In the genomic region with DNA sequence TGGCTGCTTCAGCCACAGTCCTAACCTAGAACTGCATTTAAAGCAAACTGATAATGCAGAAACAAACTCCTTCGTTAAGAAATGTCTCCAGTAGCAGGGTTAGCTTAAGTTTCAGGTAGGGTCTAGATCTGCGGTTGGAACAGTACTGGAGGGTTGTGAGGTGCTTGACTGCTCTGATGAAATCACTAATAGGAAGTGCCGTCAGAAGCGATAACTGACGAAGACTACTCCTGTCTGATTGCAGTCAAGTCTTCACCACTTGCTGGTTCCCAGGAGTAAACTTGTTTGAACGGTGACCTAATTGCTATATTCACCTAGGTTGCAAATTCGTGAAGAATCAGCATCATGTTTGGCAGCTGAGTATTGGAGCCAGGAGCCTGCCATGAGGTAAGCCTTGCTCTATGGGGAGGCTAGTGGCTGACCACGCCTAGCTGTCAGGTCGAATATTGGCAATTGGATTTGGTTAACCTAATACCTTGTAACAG, we compare ENCODE assay signal across 8 cellular contexts. TPM values are rescaled to one million over a fixed set of nuclear protein-coding genes. Genes with fewer than 3 reads are reported as not detected.
DNase-seq lines count a peak whose midpoint lies in the region; ATAC-seq and TF ChIP-seq lines count a peak whose summit lies in the region.

No MANE protein-coding gene starts in this region.

- H3K4me3 Mint-ChIP-seq in activated CD4-positive, alpha-beta T cell treated with anti-CD3 and anti-CD28 coated beads, Interleukin-2, amount 10 ng/mL, durations not matched to agents 7 days and 5 days = peak overlapping the region; percentile 100

- peaks cover 39% of the 10 kb centered on the region for H3F3A ChIP-seq in smooth muscle cell (ENCODE audit: low read depth)

- H3K9me3 ChIP-seq in right cardiac atrium (ENCODE audit: control insufficient read depth, low read length) (no peaks in the 10 kb centered on the region), smooth muscle cell (replicated peaks; ENCODE audit: low read depth) (no peaks in the 10 kb centered on the region)

- H3K27me3 Mint-ChIP-seq in activated CD4-positive, alpha-beta T cell treated with anti-CD3 and anti-CD28 coated beads, Interleukin-2, amount 10 ng/mL, durations not matched to agents 7 days and 5 days = no peaks in the 10 kb centered on the region

- 13% methylated on average over 9 of the region's 9 CpGs for WGBS in right cardiac atrium
- WGBS in smooth muscle cell (ENCODE audit: low lambda C conversion rate) = 4% methylated on average over 9 of the region's 9 CpGs

- POLR2A ChIA-PET in activated CD4-positive, alpha-beta T cell treated with anti-CD3 and anti-CD28 coated beads, Interleukin-2, amount 10 ng/mL, durations not matched to agents 7 days and 5 days (lab: Charles Lee) = interaction anchor here (0.6 kb wide), 1 partner anchor 55 kb away, joined by 4 read pairs; no protein-coding TSS in a partner anchor

- peaks cover 4% of the 10 kb centered on the region for H3K4me1 ChIP-seq in right cardiac atrium (ENCODE audit: control insufficient read depth, insufficient read depth, low read length)
- H3K4me1 ChIP-seq in smooth muscle cell (ENCODE audit: low read depth) = peaks cover 32% of the 10 kb centered on the region

- peak overlapping the region; percentile 99 for H3K27ac Mint-ChIP-seq in activated CD4-positive, alpha-beta T cell treated with anti-CD3 and anti-CD28 coated beads, Interleukin-2, amount 10 ng/mL, durations not matched to agents 7 days and 5 days

- H3K4me1 Mint-ChIP-seq in activated CD4-positive, alpha-beta T cell treated with anti-CD3 and anti-CD28 coated beads, Interleukin-2, amount 10 ng/mL, durations not matched to agents 7 days and 5 days = peaks cover 61% of the 10 kb centered on the region

- peaks cover 31% of the 10 kb centered on the region for H3K79me2 ChIP-seq in smooth muscle cell (ENCODE audit: low read depth)

- intact Hi-C loops in right cardiac atrium (cut with DNase I) = no loop called here

- H3K36me3 ChIP-seq in smooth muscle cell (ENCODE audit: low read depth) = peaks cover 5% of the 10 kb centered on the region

- peak overlapping the region; percentile 77 for H3K4me3 ChIP-seq in right cardiac atrium (ENCODE audit: low read length)
- H3K4me3 ChIP-seq in smooth muscle cell = peak overlapping the region; percentile 61

- no peaks in the 10 kb centered on the region for H3K27me3 ChIP-seq in right cardiac atrium (ENCODE audit: control insufficient read depth, insufficient read depth)
- H3K27me3 ChIP-seq in smooth muscle cell (ENCODE audit: low read depth) = no peaks in the 10 kb centered on the region

- peak overlapping the region; percentile 97 for H3K4me2 ChIP-seq in smooth muscle cell

- TF ChIP-seq CTCF in smooth muscle cell (IDR thresholded peaks at IDR 0.05; ENCODE audit: borderline replicate concordance, insufficient read depth, poor library complexity, severe bottlenecking) = no peak

- ATAC-seq in right cardiac atrium = no peak
- ATAC-seq in GM21447 (IDR thresholded peaks at IDR 0.05; ENCODE audit: unreplicated experiment) = no peak
- ATAC-seq in HG03108 (IDR thresholded peaks at IDR 0.05; ENCODE audit: unreplicated experiment) = no peak

- H3K27ac ChIP-seq in right cardiac atrium (ENCODE audit: low read length) = no peak overlapping the region
- H3K27ac ChIP-seq in smooth muscle cell (ENCODE audit: low read depth) = peak overlapping the region; percentile 69

- CTCF ChIA-PET in activated CD4-positive, alpha-beta T cell treated with anti-CD3 and anti-CD28 coated beads, Interleukin-2, amount 10 ng/mL, durations not matched to agents 7 days and 5 days (lab: Charles Lee) = interaction anchor here (1.1 to 4.0 kb wide), 2 partner anchors 12 kb away, joined by 4 to 27 read pairs; no protein-coding TSS in a partner anchor

- H2AFZ ChIP-seq in smooth muscle cell (ENCODE audit: low read depth) = no peak overlapping the region

- peaks cover 56% of the 10 kb centered on the region for H4K20me1 ChIP-seq in smooth muscle cell (ENCODE audit: low read depth)

- peak overlapping the region; percentile 84 for H3K9ac ChIP-seq in smooth muscle cell (ENCODE audit: low read depth)

- H3K9me3 Mint-ChIP-seq in activated CD4-positive, alpha-beta T cell treated with anti-CD3 and anti-CD28 coated beads, Interleukin-2, amount 10 ng/mL, durations not matched to agents 7 days and 5 days = no peaks in the 10 kb centered on the region

- H3K36me3 Mint-ChIP-seq in activated CD4-positive, alpha-beta T cell treated with anti-CD3 and anti-CD28 coated beads, Interleukin-2, amount 10 ng/mL, durations not matched to agents 7 days and 5 days (ENCODE audit: low read depth) = peaks cover 53% of the 10 kb centered on the region

- peak; percentile 24 for DNase-seq in stimulated activated CD4-positive, alpha-beta T cell treated with anti-CD3 and anti-CD28 coated beads, Interleukin-1b, Interleukin-23, amount 100 ng/mL, for 48 hours
- DNase-seq in stimulated activated CD4-positive, alpha-beta T cell treated with anti-CD3 and anti-CD28 coated beads, Interleukin-2, amount 100 ng/mL, for 48 hours = no peak
- peak; percentile 35 for DNase-seq in activated CD4-positive, alpha-beta T cell treated with anti-CD3 and anti-CD28 coated beads, Interleukin-2, amount 10 ng/mL, durations not matched to agents 7 days and 5 days
- peak in 1 of 3 donors; percentile 2 for DNase-seq in right cardiac atrium
- DNase-seq in smooth muscle cell (lab: John Stamatoyannopoulos, UW; ENCODE audit: unreplicated experiment) = no peak
- DNase-seq in epidermal melanocyte (ENCODE audit: insufficient read length, low spot score) = no peak

RNA-seq across cellular contexts. Expression of gene TRPV2, which starts 24.5 kb away (rescaled TPM):
- 100 to 1,000 TPM; 114 to 134 TPM for total RNA-seq in activated CD4-positive, alpha-beta T cell treated with anti-CD3 and anti-CD28 coated beads, Interleukin-2, amount 10 ng/mL, durations not matched to agents 7 days and 5 days
- total RNA-seq in right cardiac atrium (10 to 100 TPM in 3 of 4 donors, 1 to 10 TPM in 1; 7.1 to 19.6 (median 10.7) TPM), smooth muscle cell (51.4 and 58.0 TPM in 2 replicates)
- polyA plus RNA-seq in right cardiac atrium (5.2 TPM), smooth muscle cell (65.6 and 92.9 TPM in 2 replicates)

RNA-seq across cellular contexts. Expression of gene LRRC75A, which starts 52.1 kb away (rescaled TPM):
- total RNA-seq in activated CD4-positive, alpha-beta T cell treated with anti-CD3 and anti-CD28 coated beads, Interleukin-2, amount 10 ng/mL, durations not matched to agents 7 days and 5 days = 1 to 10 TPM; 1.7 to 2.0 TPM
- 1 to 10 TPM in 3 of 4 donors, under 1 TPM in 1; 0.97 to 1.3 (median 1.2) TPM for total RNA-seq in right cardiac atrium
- polyA plus RNA-seq in right cardiac atrium = 0.63 TPM
- 0.76 and 2.7 TPM in 2 replicates for total RNA-seq in smooth muscle cell
- polyA plus RNA-seq in smooth muscle cell = 0.70 and 2.2 TPM in 2 replicates

RNA-seq across cellular contexts. Expression of gene UBB, which starts 59.0 kb away (rescaled TPM):
- total RNA-seq in activated CD4-positive, alpha-beta T cell treated with anti-CD3 and anti-CD28 coated beads, Interleukin-2, amount 10 ng/mL, durations not matched to agents 7 days and 5 days = 1,000 to 10,000 TPM; 1,415 to 1,539 TPM
- total RNA-seq in right cardiac atrium = 1,000 to 10,000 TPM; 1,353 to 1,780 (median 1,568) TPM
- polyA plus RNA-seq in right cardiac atrium = 1,446 TPM
- 1,100 and 1,184 TPM in 2 replicates for total RNA-seq in smooth muscle cell
- polyA plus RNA-seq in smooth muscle cell = 2,038 and 2,323 TPM in 2 replicates

Comparison
In these comparisons a context has a peak if more than half of its experiments do, and no peak if none do; other contexts are left out.
1. DNase-seq: peak in stimulated activated CD4-positive, alpha-beta T cell treated with anti-CD3 and anti-CD28 coated beads, Interleukin-1b, Interleukin-23, amount 100 ng/mL, for 48 hours (single experiment) and activated CD4-positive, alpha-beta T cell treated with anti-CD3 and anti-CD28 coated beads, Interleukin-2, amount 10 ng/mL, durations not matched to agents 7 days and 5 days (single experiment); none in stimulated activated CD4-positive, alpha-beta T cell treated with anti-CD3 and anti-CD28 coated beads, Interleukin-2, amount 100 ng/mL, for 48 hours (0 of 2), smooth muscle cell (single experiment) and epidermal melanocyte (single experiment).